In the genomic region with DNA sequence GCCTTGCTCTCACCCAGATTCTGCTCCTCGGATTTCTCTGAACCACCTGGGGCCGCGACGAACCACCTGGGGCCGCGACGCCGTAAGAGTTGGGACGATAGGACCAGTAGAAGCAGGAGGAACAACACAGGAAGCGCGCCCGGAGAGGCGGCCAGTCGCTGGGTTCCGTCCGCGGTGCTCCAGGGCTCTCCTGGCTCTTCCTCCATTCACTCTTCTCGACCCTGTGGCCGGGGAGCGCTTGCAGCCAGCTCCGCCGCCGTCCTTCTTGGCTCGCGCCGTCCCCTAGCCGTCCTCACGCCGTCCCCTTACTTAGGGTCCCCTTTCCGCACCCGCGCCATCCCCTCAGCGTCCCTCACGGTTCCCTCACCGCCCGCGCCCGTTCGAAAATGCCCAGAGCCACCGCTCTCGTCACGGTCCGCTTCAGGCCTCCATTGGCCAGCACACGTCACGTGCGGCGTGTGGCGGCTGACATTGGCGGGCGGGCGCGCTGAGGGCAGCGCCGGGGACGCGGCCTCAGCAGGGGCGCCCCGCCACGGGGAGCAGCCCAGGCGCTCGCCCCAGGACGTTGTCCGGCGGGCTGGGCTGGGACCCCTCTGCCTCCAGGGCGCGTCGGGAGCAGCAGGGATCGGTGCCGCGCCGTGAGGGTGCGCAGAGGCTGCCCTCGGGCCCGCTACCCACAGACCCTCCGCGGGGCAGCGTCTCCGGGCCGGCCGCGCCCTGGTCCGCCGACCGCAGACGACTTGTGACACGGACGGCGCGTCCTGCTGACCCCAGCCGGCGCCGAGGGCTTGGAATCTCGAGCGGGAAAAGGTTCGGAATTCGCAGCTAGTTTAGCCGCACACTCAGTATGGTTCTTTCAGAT, we compare ENCODE assay signal across 1 cellular context.
TF ChIP-seq lines count a peak whose summit lies in the region.

No MANE protein-coding gene starts in this region.

TF ChIP-seq in K562, 482 proteins besides CTCF, POLR2A, EP300 and RAD21 (continued from another document and continues in another):
- TF ChIP-seq NR2F6 (CRISPR knock-in tag; IDR thresholded peaks at IDR 0.05) (no peak), ESRRB (CRISPR knock-in tag; IDR thresholded peaks at IDR 0.05; ENCODE audit: borderline replicate concordance) (no peak), MCM5 (IDR thresholded peaks at IDR 0.05; ENCODE audit: low read depth) (no peak), ETV1 (tag; conservative IDR thresholded peaks at IDR 0.05; ENCODE audit: low read depth) (no peak), RBM15 (IDR thresholded peaks at IDR 0.05; ENCODE audit: insufficient read depth, low read length) (no peak), SLC30A9 (CRISPR knock-in tag; IDR thresholded peaks at IDR 0.05) (no peak), GABPB1 (CRISPR knock-in tag; IDR thresholded peaks at IDR 0.05) (no peak; the same call in 1 of the 2 replicates), CBX8 (IDR thresholded peaks at IDR 0.05; ENCODE audit: borderline replicate concordance, extremely low read depth, low read depth, low read length, poor library complexity, severe bottlenecking) (no peak), OTX1 (CRISPR knock-in tag; IDR thresholded peaks at IDR 0.05) (peak; percentile 76; the same call in 1 of the 2 replicates), PHB2 (IDR thresholded peaks at IDR 0.05; ENCODE audit: low read depth) (no peak), PHTF2 (CRISPR knock-in tag; IDR thresholded peaks at IDR 0.05) (no peak), CREB1 (IDR thresholded peaks at IDR 0.05) (peak; percentile 54; the same call in 1 of the 2 replicates), CREB1 (CRISPR knock-in tag; IDR thresholded peaks at IDR 0.05) (peak; percentile 71), SRSF3 (IDR thresholded peaks at IDR 0.05; ENCODE audit: insufficient read depth, low read length) (no peak), ARID2 (IDR thresholded peaks at IDR 0.05) (no peak), PPARD (CRISPR knock-in tag; IDR thresholded peaks at IDR 0.05) (no peak), ZNF699 (CRISPR knock-in tag; IDR thresholded peaks at IDR 0.05; ENCODE audit: insufficient replicate concordance) (no peak), MTA3 (IDR thresholded peaks at IDR 0.05; ENCODE audit: borderline replicate concordance) (peak; percentile 70; the same call in 1 of the 2 replicates), TCFL5 (CRISPR knock-in tag; conservative IDR thresholded peaks at IDR 0.05) (no peak), HMG20A (CRISPR knock-in tag; conservative IDR thresholded peaks at IDR 0.05) (0 out of 2 replicates have a peak, but pooled peaks have one; percentile 26), CCNT2 (IDR thresholded peaks at IDR 0.05; ENCODE audit: borderline replicate concordance, extremely low read depth, insufficient read length, low read depth, low read length) (peak; percentile 61), KAT2B (IDR thresholded peaks at IDR 0.05; ENCODE audit: low read depth, low read length) (no peak), TAF9B (IDR thresholded peaks at IDR 0.05; ENCODE audit: partially characterized antibody) (peak; percentile 75)
- TF ChIP-seq, protein P1, sequence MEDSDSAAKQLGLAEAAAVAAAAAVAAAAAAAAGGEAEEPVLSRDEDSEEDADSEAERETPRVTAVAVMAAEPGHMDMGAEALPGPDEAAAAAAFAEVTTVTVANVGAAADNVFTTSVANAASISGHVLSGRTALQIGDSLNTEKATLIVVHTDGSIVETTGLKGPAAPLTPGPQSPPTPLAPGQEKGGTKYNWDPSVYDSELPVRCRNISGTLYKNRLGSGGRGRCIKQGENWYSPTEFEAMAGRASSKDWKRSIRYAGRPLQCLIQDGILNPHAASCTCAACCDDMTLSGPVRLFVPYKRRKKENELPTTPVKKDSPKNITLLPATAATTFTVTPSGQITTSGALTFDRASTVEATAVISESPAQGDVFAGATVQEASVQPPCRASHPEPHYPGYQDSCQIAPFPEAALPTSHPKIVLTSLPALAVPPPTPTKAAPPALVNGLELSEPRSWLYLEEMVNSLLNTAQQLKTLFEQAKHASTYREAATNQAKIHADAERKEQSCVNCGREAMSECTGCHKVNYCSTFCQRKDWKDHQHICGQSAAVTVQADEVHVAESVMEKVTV (CRISPR knock-in tag; IDR thresholded peaks at IDR 0.05): no peak
- TF ChIP-seq, protein P2, sequence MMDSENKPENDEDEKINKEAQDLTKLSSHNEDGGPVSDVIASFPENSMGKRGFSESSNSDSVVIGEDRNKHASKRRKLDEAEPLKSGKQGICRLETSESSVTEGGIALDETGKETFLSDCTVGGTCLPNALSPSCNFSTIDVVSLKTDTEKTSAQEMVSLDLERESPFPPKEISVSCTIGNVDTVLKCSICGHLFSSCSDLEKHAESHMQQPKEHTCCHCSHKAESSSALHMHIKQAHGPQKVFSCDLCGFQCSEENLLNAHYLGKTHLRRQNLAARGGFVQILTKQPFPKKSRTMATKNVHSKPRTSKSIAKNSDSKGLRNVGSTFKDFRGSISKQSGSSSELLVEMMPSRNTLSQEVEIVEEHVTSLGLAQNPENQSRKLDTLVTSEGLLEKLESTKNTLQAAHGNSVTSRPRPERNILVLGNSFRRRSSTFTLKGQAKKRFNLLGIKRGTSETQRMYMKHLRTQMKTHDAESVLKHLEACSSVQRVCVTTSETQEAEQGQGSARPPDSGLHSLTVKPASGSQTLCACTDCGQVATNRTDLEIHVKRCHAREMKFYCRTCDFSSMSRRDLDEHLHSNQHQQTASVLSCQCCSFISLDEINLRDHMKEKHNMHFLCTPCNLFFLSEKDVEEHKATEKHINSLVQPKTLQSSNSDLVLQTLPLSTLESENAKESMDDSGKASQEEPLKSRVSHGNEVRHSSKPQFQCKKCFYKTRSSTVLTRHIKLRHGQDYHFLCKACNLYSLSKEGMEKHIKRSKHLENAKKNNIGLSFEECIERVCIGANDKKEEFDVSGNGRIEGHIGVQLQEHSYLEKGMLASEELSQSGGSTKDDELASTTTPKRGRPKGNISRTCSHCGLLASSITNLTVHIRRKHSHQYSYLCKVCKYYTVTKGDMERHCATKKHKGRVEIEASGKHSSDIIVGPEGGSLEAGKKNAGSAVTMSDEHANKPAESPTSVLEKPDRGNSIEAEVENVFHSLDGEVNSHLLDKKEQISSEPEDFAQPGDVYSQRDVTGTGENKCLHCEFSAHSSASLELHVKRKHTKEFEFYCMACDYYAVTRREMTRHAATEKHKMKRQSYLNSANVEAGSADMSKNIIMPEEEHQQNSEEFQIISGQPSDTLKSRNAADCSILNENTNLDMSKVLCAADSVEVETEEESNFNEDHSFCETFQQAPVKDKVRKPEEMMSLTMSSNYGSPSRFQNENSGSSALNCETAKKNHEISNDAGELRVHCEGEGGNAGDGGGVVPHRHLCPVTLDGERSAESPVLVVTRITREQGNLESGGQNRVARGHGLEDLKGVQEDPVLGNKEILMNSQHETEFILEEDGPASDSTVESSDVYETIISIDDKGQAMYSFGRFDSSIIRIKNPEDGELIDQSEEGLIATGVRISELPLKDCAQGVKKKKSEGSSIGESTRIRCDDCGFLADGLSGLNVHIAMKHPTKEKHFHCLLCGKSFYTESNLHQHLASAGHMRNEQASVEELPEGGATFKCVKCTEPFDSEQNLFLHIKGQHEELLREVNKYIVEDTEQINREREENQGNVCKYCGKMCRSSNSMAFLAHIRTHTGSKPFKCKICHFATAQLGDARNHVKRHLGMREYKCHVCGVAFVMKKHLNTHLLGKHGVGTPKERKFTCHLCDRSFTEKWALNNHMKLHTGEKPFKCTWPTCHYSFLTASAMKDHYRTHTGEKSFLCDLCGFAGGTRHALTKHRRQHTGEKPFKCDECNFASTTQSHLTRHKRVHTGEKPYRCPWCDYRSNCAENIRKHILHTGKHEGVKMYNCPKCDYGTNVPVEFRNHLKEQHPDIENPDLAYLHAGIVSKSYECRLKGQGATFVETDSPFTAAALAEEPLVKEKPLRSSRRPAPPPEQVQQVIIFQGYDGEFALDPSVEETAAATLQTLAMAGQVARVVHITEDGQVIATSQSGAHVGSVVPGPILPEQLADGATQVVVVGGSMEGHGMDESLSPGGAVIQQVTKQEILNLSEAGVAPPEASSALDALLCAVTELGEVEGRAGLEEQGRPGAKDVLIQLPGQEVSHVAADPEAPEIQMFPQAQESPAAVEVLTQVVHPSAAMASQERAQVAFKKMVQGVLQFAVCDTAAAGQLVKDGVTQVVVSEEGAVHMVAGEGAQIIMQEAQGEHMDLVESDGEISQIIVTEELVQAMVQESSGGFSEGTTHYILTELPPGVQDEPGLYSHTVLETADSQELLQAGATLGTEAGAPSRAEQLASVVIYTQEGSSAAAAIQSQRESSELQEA (IDR thresholded peaks at IDR 0.05; ENCODE audit: low read depth): no peak
- TF ChIP-seq, protein P3, sequence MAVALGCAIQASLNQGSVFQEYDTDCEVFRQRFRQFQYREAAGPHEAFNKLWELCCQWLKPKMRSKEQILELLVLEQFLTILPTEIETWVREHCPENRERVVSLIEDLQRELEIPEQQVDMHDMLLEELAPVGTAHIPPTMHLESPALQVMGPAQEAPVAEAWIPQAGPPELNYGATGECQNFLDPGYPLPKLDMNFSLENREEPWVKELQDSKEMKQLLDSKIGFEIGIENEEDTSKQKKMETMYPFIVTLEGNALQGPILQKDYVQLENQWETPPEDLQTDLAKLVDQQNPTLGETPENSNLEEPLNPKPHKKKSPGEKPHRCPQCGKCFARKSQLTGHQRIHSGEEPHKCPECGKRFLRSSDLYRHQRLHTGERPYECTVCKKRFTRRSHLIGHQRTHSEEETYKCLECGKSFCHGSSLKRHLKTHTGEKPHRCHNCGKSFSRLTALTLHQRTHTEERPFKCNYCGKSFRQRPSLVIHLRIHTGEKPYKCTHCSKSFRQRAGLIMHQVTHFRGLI (CRISPR knock-in tag; IDR thresholded peaks at IDR 0.05): no peak
- TF ChIP-seq, protein P4, sequence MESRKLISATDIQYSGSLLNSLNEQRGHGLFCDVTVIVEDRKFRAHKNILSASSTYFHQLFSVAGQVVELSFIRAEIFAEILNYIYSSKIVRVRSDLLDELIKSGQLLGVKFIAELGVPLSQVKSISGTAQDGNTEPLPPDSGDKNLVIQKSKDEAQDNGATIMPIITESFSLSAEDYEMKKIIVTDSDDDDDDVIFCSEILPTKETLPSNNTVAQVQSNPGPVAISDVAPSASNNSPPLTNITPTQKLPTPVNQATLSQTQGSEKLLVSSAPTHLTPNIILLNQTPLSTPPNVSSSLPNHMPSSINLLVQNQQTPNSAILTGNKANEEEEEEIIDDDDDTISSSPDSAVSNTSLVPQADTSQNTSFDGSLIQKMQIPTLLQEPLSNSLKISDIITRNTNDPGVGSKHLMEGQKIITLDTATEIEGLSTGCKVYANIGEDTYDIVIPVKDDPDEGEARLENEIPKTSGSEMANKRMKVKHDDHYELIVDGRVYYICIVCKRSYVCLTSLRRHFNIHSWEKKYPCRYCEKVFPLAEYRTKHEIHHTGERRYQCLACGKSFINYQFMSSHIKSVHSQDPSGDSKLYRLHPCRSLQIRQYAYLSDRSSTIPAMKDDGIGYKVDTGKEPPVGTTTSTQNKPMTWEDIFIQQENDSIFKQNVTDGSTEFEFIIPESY (CRISPR knock-in tag; IDR thresholded peaks at IDR 0.05): no peak
- TF ChIP-seq, protein P5, sequence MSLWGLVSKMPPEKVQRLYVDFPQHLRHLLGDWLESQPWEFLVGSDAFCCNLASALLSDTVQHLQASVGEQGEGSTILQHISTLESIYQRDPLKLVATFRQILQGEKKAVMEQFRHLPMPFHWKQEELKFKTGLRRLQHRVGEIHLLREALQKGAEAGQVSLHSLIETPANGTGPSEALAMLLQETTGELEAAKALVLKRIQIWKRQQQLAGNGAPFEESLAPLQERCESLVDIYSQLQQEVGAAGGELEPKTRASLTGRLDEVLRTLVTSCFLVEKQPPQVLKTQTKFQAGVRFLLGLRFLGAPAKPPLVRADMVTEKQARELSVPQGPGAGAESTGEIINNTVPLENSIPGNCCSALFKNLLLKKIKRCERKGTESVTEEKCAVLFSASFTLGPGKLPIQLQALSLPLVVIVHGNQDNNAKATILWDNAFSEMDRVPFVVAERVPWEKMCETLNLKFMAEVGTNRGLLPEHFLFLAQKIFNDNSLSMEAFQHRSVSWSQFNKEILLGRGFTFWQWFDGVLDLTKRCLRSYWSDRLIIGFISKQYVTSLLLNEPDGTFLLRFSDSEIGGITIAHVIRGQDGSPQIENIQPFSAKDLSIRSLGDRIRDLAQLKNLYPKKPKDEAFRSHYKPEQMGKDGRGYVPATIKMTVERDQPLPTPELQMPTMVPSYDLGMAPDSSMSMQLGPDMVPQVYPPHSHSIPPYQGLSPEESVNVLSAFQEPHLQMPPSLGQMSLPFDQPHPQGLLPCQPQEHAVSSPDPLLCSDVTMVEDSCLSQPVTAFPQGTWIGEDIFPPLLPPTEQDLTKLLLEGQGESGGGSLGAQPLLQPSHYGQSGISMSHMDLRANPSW (CRISPR knock-in tag; IDR thresholded peaks at IDR 0.05): no peak; the same call in 1 of the 2 replicates
- TF ChIP-seq, protein P6, sequence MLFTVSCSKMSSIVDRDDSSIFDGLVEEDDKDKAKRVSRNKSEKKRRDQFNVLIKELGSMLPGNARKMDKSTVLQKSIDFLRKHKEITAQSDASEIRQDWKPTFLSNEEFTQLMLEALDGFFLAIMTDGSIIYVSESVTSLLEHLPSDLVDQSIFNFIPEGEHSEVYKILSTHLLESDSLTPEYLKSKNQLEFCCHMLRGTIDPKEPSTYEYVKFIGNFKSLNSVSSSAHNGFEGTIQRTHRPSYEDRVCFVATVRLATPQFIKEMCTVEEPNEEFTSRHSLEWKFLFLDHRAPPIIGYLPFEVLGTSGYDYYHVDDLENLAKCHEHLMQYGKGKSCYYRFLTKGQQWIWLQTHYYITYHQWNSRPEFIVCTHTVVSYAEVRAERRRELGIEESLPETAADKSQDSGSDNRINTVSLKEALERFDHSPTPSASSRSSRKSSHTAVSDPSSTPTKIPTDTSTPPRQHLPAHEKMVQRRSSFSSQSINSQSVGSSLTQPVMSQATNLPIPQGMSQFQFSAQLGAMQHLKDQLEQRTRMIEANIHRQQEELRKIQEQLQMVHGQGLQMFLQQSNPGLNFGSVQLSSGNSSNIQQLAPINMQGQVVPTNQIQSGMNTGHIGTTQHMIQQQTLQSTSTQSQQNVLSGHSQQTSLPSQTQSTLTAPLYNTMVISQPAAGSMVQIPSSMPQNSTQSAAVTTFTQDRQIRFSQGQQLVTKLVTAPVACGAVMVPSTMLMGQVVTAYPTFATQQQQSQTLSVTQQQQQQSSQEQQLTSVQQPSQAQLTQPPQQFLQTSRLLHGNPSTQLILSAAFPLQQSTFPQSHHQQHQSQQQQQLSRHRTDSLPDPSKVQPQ (CRISPR knock-in tag; IDR thresholded peaks at IDR 0.05; ENCODE audit: borderline replicate concordance): no peak
- TF ChIP-seq, protein P7, sequence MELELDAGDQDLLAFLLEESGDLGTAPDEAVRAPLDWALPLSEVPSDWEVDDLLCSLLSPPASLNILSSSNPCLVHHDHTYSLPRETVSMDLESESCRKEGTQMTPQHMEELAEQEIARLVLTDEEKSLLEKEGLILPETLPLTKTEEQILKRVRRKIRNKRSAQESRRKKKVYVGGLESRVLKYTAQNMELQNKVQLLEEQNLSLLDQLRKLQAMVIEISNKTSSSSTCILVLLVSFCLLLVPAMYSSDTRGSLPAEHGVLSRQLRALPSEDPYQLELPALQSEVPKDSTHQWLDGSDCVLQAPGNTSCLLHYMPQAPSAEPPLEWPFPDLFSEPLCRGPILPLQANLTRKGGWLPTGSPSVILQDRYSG (tag; conservative IDR thresholded peaks at IDR 0.05; ENCODE audit: low read depth): no peak
- TF ChIP-seq, protein P8, sequence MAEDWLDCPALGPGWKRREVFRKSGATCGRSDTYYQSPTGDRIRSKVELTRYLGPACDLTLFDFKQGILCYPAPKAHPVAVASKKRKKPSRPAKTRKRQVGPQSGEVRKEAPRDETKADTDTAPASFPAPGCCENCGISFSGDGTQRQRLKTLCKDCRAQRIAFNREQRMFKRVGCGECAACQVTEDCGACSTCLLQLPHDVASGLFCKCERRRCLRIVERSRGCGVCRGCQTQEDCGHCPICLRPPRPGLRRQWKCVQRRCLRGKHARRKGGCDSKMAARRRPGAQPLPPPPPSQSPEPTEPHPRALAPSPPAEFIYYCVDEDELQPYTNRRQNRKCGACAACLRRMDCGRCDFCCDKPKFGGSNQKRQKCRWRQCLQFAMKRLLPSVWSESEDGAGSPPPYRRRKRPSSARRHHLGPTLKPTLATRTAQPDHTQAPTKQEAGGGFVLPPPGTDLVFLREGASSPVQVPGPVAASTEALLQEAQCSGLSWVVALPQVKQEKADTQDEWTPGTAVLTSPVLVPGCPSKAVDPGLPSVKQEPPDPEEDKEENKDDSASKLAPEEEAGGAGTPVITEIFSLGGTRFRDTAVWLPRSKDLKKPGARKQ (CRISPR knock-in tag; IDR thresholded peaks at IDR 0.05): no peak
